Comparison of ENCODE assay signal across 8 cellular contexts in the genomic region with DNA sequence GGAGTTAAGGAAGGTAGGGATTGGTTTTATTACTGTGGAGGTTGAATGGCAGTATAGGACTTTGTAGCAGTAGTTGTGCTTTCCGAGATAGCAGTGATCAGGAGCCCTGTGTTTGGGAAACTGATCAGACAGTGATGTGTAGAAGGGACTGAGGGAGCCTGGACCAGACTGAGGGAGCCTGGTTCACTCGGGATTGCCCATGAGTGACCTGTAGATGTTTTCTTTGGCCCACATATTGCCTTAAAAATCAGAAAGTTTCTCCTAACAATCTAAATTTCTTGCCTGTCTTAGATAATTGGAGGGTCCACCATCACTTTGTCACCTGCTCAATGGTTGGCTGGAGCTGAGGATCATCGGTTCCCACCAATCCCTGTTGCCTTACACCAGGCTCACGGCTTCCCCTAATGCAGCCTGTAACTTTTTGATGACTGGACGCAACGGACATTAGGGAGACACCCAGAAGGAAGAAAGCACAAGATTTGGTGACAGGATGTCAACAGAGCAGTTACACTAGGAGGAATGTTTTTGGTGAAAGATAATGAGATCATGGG. TPM values are rescaled to one million over a fixed set of nuclear protein-coding genes. Genes with fewer than 3 reads are reported as not detected.
DNase-seq lines count a peak whose midpoint lies in the region; ATAC-seq and TF ChIP-seq lines count a peak whose summit lies in the region.

No MANE protein-coding gene starts in this region.

- H3K27me3 Mint-ChIP-seq in CD14-positive monocyte (ENCODE audit: low read depth in 3 of 3), result peaks cover 0 to 3% (median 0%) of the 10 kb centered on the region in 3 donors
- H3K27me3 Mint-ChIP-seq in neural progenitor cell (ENCODE audit: insufficient read depth, low read depth), result peaks cover 7% of the 10 kb centered on the region

- H3K4me2 ChIP-seq in Loucy (ENCODE audit: low read depth, low read length, poor library complexity, severe bottlenecking), result peak overlapping the region; percentile 93
- peak overlapping the region; percentile 91 for H3K4me2 ChIP-seq in neural progenitor cell

- no peaks in the 10 kb centered on the region for H3K9me2 ChIP-seq in Loucy (replicated peaks; ENCODE audit: low read depth, low read length)

- no peak for DNase-seq in CD14-positive monocyte (ENCODE audit: low spot score)
- no peak for DNase-seq in neural progenitor cell (ENCODE audit: low spot score)
- no peak for DNase-seq in AG08395 (ENCODE audit: low spot score)
- DNase-seq in NCI-H146 (lab: John Stamatoyannopoulos, UW), result no peak
- no peak for DNase-seq in MV-4-11 (lab: John Stamatoyannopoulos, UW)

- H3K9me3 ChIP-seq in Loucy (ENCODE audit: insufficient read depth, low read depth, low read length), result no peaks in the 10 kb centered on the region
- no peaks in the 10 kb centered on the region for H3K9me3 ChIP-seq in ectodermal cell (ENCODE audit: control insufficient read depth, low read length)
- no peaks in the 10 kb centered on the region for H3K9me3 ChIP-seq in neural progenitor cell (ENCODE audit: low read depth)

- TF ChIP-seq CTCF in CD14-positive monocyte (IDR thresholded peaks at IDR 0.05), result no peak
- no peak for TF ChIP-seq CTCF in Loucy (conservative IDR thresholded peaks at IDR 0.05; ENCODE audit: low read length)
- no peak for TF ChIP-seq CTCF in neural progenitor cell (IDR thresholded peaks at IDR 0.05)

- H3K27me3 ChIP-seq in Loucy (ENCODE audit: insufficient read depth, low read length, poor library complexity, severe bottlenecking) (no peaks in the 10 kb centered on the region), ectodermal cell (ENCODE audit: control insufficient read depth, insufficient read depth, low read length, poor library complexity, severe bottlenecking) (no peaks in the 10 kb centered on the region), neural progenitor cell (no peaks in the 10 kb centered on the region)

- intact Hi-C loops in CD14-positive monocyte (cut with micrococcal nuclease), result loop anchor here in 1 of 2 donors (1.0 kb wide), 1 partner anchor 9 kb away; the partner anchor contains the start of gene PCNA

- H2AFZ ChIP-seq in Loucy (ENCODE audit: low read length) (peak overlapping the region; percentile 77), neural progenitor cell (replicated peaks) (no peak overlapping the region)

- H3K27ac Mint-ChIP-seq in CD14-positive monocyte, result peak overlapping the region; percentile 86 to 96 (median 91)
- H3K27ac Mint-ChIP-seq in neural progenitor cell, result peak overlapping the region; percentile 73

- H3K9me3 Mint-ChIP-seq in CD14-positive monocyte, result no peaks in the 10 kb centered on the region
- no peaks in the 10 kb centered on the region for H3K9me3 Mint-ChIP-seq in neural progenitor cell

- H3K4me3 ChIP-seq in Loucy (ENCODE audit: low read length, poor library complexity, severe bottlenecking) (peak overlapping the region; percentile 96), ectodermal cell (ENCODE audit: insufficient read depth, low read depth, low read length) (peak overlapping the region; percentile 99), neural progenitor cell (peak overlapping the region; percentile 98)

- peak overlapping the region; percentile 87 for H3K27ac ChIP-seq in ectodermal cell (ENCODE audit: insufficient read depth, low read depth, low read length, poor library complexity, severe bottlenecking)
- no peak overlapping the region for H3K27ac ChIP-seq in neural progenitor cell

- no peak for ATAC-seq in GM21529 (IDR thresholded peaks at IDR 0.05; ENCODE audit: unreplicated experiment)

- peaks cover 23% of the 10 kb centered on the region for H4K20me1 ChIP-seq in Loucy (ENCODE audit: insufficient read depth, low read length, poor library complexity, severe bottlenecking)
- peaks cover 20% of the 10 kb centered on the region for H4K20me1 ChIP-seq in neural progenitor cell (ENCODE audit: low read depth)

- H3K4me3 Mint-ChIP-seq in CD14-positive monocyte (peak overlapping the region; percentile 93 to 96), neural progenitor cell (peak overlapping the region; percentile 98)

- H3K79me2 ChIP-seq in Loucy (ENCODE audit: insufficient read depth, low read length) (peaks cover 55% of the 10 kb centered on the region), neural progenitor cell (ENCODE audit: low read depth) (peaks cover 61% of the 10 kb centered on the region)

- H3K36me3 Mint-ChIP-seq in CD14-positive monocyte (peaks cover 1 to 23% of the 10 kb centered on the region in 2 donors), neural progenitor cell (peaks cover 2% of the 10 kb centered on the region)

- H3K36me3 ChIP-seq in Loucy (ENCODE audit: insufficient read depth, low read length), result no peaks in the 10 kb centered on the region
- no peaks in the 10 kb centered on the region for H3K36me3 ChIP-seq in ectodermal cell (ENCODE audit: control insufficient read depth, insufficient read depth, low read length)
- no peaks in the 10 kb centered on the region for H3K36me3 ChIP-seq in neural progenitor cell

- WGBS in ectodermal cell, 2 experiments, result 56 to 58% methylated on average over 6 of the region's 6 CpGs

- H3F3A ChIP-seq in Loucy (ENCODE audit: low read depth) (peaks cover 3% of the 10 kb centered on the region; the same call in 1 of the 2 replicates), neural progenitor cell (ENCODE audit: low read depth) (peaks cover 18% of the 10 kb centered on the region)

- H3K4me1 Mint-ChIP-seq in CD14-positive monocyte, result peaks cover 28% of the 10 kb centered on the region
- H3K4me1 Mint-ChIP-seq in neural progenitor cell, result peaks cover 15% of the 10 kb centered on the region

- peak overlapping the region; percentile 84 for H3K9ac ChIP-seq in Loucy (ENCODE audit: low read depth, low read length, poor library complexity, severe bottlenecking)
- H3K9ac ChIP-seq in neural progenitor cell, result peak overlapping the region; percentile 67

- H3K4me1 ChIP-seq in Loucy (ENCODE audit: insufficient read depth, low read length, poor library complexity, severe bottlenecking), result peaks cover 23% of the 10 kb centered on the region
- H3K4me1 ChIP-seq in ectodermal cell (ENCODE audit: control insufficient read depth, insufficient read depth, low read length), result no peaks in the 10 kb centered on the region
- peaks cover 9% of the 10 kb centered on the region for H3K4me1 ChIP-seq in neural progenitor cell

RNA-seq across cellular contexts. Expression of gene CDS2, which starts 1.1 kb away (rescaled TPM):
- polyA plus RNA-seq in CD14-positive monocyte, result 10 to 100 TPM; 54.4 to 62.6 TPM
- 44.3 TPM for polyA plus RNA-seq in ectodermal cell (2013, experiment 1 of 4)
- polyA plus RNA-seq in ectodermal cell (2013, experiment 2 of 4), result 58.5 TPM
- 25.5 TPM for polyA plus RNA-seq in ectodermal cell (2013, experiment 3 of 4)
- polyA plus RNA-seq in ectodermal cell (2013, experiment 4 of 4), result 32.6 TPM
- total RNA-seq in neural progenitor cell (ENCODE audit: low replicate concordance), result 53.8 and 59.8 TPM in 2 replicates

RNA-seq across cellular contexts. Expression of gene PCNA, which starts 8.2 kb away (rescaled TPM):
- polyA plus RNA-seq in CD14-positive monocyte, result 10 to 100 TPM; 27.9 to 35.0 TPM
- 274 TPM for polyA plus RNA-seq in ectodermal cell (2013, experiment 1 of 4)
- 318 TPM for polyA plus RNA-seq in ectodermal cell (2013, experiment 2 of 4)
- polyA plus RNA-seq in ectodermal cell (2013, experiment 3 of 4), result 255 TPM
- polyA plus RNA-seq in ectodermal cell (2013, experiment 4 of 4), result 250 TPM
- total RNA-seq in neural progenitor cell (ENCODE audit: low replicate concordance), result 245 and 323 TPM in 2 replicates

RNA-seq across cellular contexts. Expression of gene TMEM230, which starts 15.1 kb away (rescaled TPM):
- 100 to 1,000 TPM; 163 to 231 TPM for polyA plus RNA-seq in CD14-positive monocyte
- polyA plus RNA-seq in ectodermal cell (2013, experiment 1 of 4), result 143 TPM
- 149 TPM for polyA plus RNA-seq in ectodermal cell (2013, experiment 2 of 4)
- 118 TPM for polyA plus RNA-seq in ectodermal cell (2013, experiment 3 of 4)
- 134 TPM for polyA plus RNA-seq in ectodermal cell (2013, experiment 4 of 4)
- total RNA-seq in neural progenitor cell (ENCODE audit: low replicate concordance), result 84.3 and 117 TPM in 2 replicates
